25 cellular contexts compared by ENCODE assay signal in the genomic region with DNA sequence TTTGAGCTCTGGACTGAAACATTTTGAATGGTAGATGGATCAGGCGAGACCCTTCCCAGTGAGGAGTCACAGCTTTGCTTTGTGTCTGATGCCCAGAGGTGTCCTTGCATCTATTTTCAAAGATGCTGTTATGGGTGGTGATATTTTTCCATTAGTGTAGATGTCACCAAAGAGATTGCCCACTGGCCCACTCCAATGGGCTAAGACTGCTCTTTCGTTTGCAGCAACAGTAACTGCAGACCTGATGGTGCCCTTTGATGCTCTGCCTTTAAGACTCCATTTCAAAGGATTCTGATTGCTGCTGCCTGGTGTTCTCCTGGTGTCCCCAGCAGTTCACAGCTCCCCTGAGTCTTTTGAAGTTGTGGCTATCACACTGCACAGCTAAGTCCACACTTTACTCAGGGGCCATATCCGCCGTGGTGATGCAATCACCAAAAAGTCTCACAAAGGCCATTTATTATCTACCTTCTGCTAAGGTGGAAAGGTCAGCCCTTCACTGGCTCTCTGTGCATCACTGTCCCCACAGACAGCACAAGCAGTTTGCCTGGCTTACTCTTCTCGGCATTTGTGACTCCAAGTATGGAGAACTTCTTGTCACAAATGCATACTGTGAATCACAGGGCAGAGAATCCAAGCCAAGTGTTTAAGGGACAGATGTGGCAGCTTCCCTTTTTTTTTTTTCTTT. TPM values are rescaled to one million over a fixed set of nuclear protein-coding genes. Genes with fewer than 3 reads are reported as not detected.
"Had no signal": no experiment of that assay in that cellular context is flagged by ENCODE, and none has a peak within 500 bp of the region (broad histone marks: within the 10 kb centered on the region; RNA-seq: fewer than 3 reads in every experiment).

No MANE protein-coding gene starts in this region.

- ATAC-seq: activated T-helper 17 cell treated with anti-CD3 and anti-CD28 coated beads, Interleukin-2, amount 50 U/mL, for 72 hours; esophagus mucosa; left lobe of liver; mucosa of descending colon; naive thymus-derived CD8-positive, alpha-beta T cell; stimulated activated naive B cell treated with anti-CD40 and anti-IgM and Interleukin-4, amounts not matched to agents 10 μg/mL and 1 μg/mL and 100 μg/mL, for 72 hours had no signal

- H3K36me3 ChIP-seq: brain microvascular endothelial cell, tibial artery had no signal

- H3K27me3 ChIP-seq: brain microvascular endothelial cell, tibial artery had no signal

- H3K27me3 Mint-ChIP-seq: naive thymus-derived CD8-positive, alpha-beta T cell; stimulated activated naive B cell treated with anti-CD40 and anti-IgM and Interleukin-4, amounts not matched to agents 10 μg/mL and 1 μg/mL and 100 μg/mL, for 72 hours had no signal

- H3K27ac ChIP-seq: brain microvascular endothelial cell, coronary artery, skin epidermis, tibial artery had no signal

- H3K9me3 ChIP-seq: mucosa of descending colon, tibial artery had no signal

- DNase-seq: activated CD4-positive, alpha-beta T cell treated with anti-CD3 and anti-CD28 coated beads for 1 hour; activated CD4-positive, alpha-beta T cell treated with anti-CD3 and anti-CD28 coated beads, Interleukin-2, amount 50 U/mL, for 48 hours; activated naive CD4-positive, alpha-beta T cell treated with Interleukin-2 at 50 U/mL for 16 hours; anterior cingulate cortex; brain microvascular endothelial cell; hippocampal formation; mucosa of descending colon; naive thymus-derived CD8-positive, alpha-beta T cell; occipital lobe; stimulated activated CD4-positive, alpha-beta T cell treated with anti-CD3 and anti-CD28 coated beads, Interleukin-15, amount 100 ng/mL, for 24 hours; stimulated activated CD4-positive, alpha-beta T cell treated with anti-CD3 and anti-CD28 coated beads, Interleukin-4, amount 100 ng/mL, for 1 hour; stimulated activated naive B cell treated with anti-CD40 and anti-IgM and Interleukin-4, amounts not matched to agents 10 μg/mL and 1 μg/mL and 100 μg/mL, for 72 hours; tibial artery had no signal

- H3K4me3 Mint-ChIP-seq: activated T-helper 17 cell treated with anti-CD3 and anti-CD28 coated beads, Interleukin-2, amount 50 U/mL, for 72 hours; central memory CD8-positive, alpha-beta T cell; naive thymus-derived CD8-positive, alpha-beta T cell; stimulated activated naive B cell treated with anti-CD40 and anti-IgM and Interleukin-4, amounts not matched to agents 10 μg/mL and 1 μg/mL and 100 μg/mL, for 72 hours had no signal

- H3K9me3 Mint-ChIP-seq: activated T-helper 17 cell treated with anti-CD3 and anti-CD28 coated beads, Interleukin-2, amount 50 U/mL, for 72 hours; central memory CD8-positive, alpha-beta T cell; naive thymus-derived CD8-positive, alpha-beta T cell; stimulated activated naive B cell treated with anti-CD40 and anti-IgM and Interleukin-4, amounts not matched to agents 10 μg/mL and 1 μg/mL and 100 μg/mL, for 72 hours had no signal

- H3K36me3 Mint-ChIP-seq: naive thymus-derived CD8-positive, alpha-beta T cell; stimulated activated naive B cell treated with anti-CD40 and anti-IgM and Interleukin-4, amounts not matched to agents 10 μg/mL and 1 μg/mL and 100 μg/mL, for 72 hours had no signal

- H3K4me3 ChIP-seq: coronary artery, mucosa of descending colon, skin epidermis, tibial artery had no signal

- H3K27ac Mint-ChIP-seq: activated T-helper 17 cell treated with anti-CD3 and anti-CD28 coated beads, Interleukin-2, amount 50 U/mL, for 72 hours; stimulated activated naive B cell treated with anti-CD40 and anti-IgM and Interleukin-4, amounts not matched to agents 10 μg/mL and 1 μg/mL and 100 μg/mL, for 72 hours had no signal

- FAIRE-seq: keratinocyte, urothelium cell line had no signal

- H3K4me1 Mint-ChIP-seq: activated T-helper 17 cell treated with anti-CD3 and anti-CD28 coated beads, Interleukin-2, amount 50 U/mL, for 72 hours; central memory CD8-positive, alpha-beta T cell; naive thymus-derived CD8-positive, alpha-beta T cell; stimulated activated naive B cell treated with anti-CD40 and anti-IgM and Interleukin-4, amounts not matched to agents 10 μg/mL and 1 μg/mL and 100 μg/mL, for 72 hours had no signal

- H3K4me1 ChIP-seq: tibial artery had no signal

RNA-seq across cellular contexts. Expression of a gene that starts 56.4 kb away (rescaled TPM):
- total RNA-seq: activated T-helper 17 cell treated with anti-CD3 and anti-CD28 coated beads, Interleukin-2, amount 50 U/mL, for 72 hours; esophagus mucosa; glomerular endothelial cell; left lobe of liver; lung microvascular endothelial cell; mucosa of descending colon; naive thymus-derived CD8-positive, alpha-beta T cell; occipital lobe; posterior vena cava; subcutaneous adipose tissue had no signal
- polyA plus RNA-seq: keratinocyte; naive thymus-derived CD8-positive, alpha-beta T cell had no signal
